12 cellular contexts compared by ENCODE assay signal in the genomic region with DNA sequence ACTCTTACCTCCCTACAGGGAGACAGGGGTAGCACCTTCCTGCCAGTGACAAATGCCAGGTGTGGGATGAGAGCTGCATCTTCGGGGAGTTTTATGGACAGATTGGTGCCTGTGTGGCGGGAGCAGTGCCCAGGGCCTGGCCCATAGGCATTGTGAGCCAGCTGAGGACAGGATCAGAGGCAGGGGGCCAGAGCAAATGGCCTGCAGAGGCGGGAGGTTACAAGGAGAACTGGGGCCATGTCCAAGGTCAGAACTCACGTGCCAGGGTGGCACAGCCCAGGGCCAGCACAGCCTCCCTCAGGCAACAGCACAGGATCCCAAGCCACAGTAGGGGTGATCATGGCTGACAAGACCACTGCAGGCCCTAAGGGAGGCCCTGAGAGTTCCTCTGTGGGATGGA. TPM values are rescaled to one million over a fixed set of nuclear protein-coding genes. Genes with fewer than 3 reads are reported as not detected.
DNase-seq lines count a peak whose midpoint lies in the region; ATAC-seq, FAIRE-seq and TF ChIP-seq lines count a peak whose summit lies in the region.
"Had no signal": no experiment of that assay in that cellular context is flagged by ENCODE, and none has a peak within 500 bp of the region (broad histone marks: within the 10 kb centered on the region; RNA-seq: fewer than 3 reads in every experiment).

No MANE protein-coding gene starts in this region.

- H3K4me1 Mint-ChIP-seq in Caco-2 (ENCODE audit: low read depth, unreplicated experiment) (peaks cover 26% of the 10 kb centered on the region), T-helper 17 cell (peaks cover 29% of the 10 kb centered on the region)

- peaks cover 7% of the 10 kb centered on the region for H3K36me3 ChIP-seq in Caco-2 (ENCODE audit: control insufficient read depth, insufficient read depth, low read length)
- peaks cover 32 to 43% (median 42%) of the 10 kb centered on the region in 3 donors for H3K36me3 ChIP-seq in skeletal muscle tissue (ENCODE audit: control insufficient read depth in 3 of 3, insufficient read depth in 3 of 3, low read length in 3 of 3)

- TF ChIP-seq CTCF in Caco-2 (IDR thresholded peaks at IDR 0.05; ENCODE audit: insufficient read depth in 1 of 2, low read depth in 1 of 2, low read length in 1 of 2, severe bottlenecking in 1 of 2, unreplicated experiment in 1 of 2): no peak

- no peak for FAIRE-seq in GM12891 (lab: Jason Lieb, UNC)
- FAIRE-seq: endometrium had no signal

- peak overlapping the region in 2 of 3 donors; percentile 54 to 57 for H3K9ac ChIP-seq in skeletal muscle tissue (ENCODE audit: low read depth in 1 of 3, low read length in 3 of 3)

- H3K9me3 ChIP-seq in Caco-2: no peaks in the 10 kb centered on the region
- H3K9me3 ChIP-seq in T-helper 17 cell (ENCODE audit: control insufficient read depth, low read length, poor library complexity, severe bottlenecking): no peaks in the 10 kb centered on the region
- no peaks in the 10 kb centered on the region for H3K9me3 ChIP-seq in right cardiac atrium (ENCODE audit: control insufficient read depth, low read length)
- no peaks in the 10 kb centered on the region for H3K9me3 ChIP-seq in skeletal muscle tissue (ENCODE audit: control insufficient read depth in 3 of 3, low read length in 3 of 3)

- BruUV-seq in Caco-2 (replicated peaks; lab: Mats Ljungman, UMichigan): TSS peak; percentile 12

- intact Hi-C loops in Caco-2 (cut with micrococcal nuclease; ENCODE audit: unreplicated experiment) (loop anchor here (1.0 kb wide), 2 partner anchors 8 to 12 kb away; no protein-coding TSS in a partner anchor), right cardiac atrium (cut with DNase I) (no loop called here), head of caudate nucleus (cut with DNase I) (no loop called here)

- WGBS in right cardiac atrium: 78% methylated on average over 4 of the region's 4 CpGs

- H3K9me3 Mint-ChIP-seq in Caco-2 (ENCODE audit: unreplicated experiment): no peaks in the 10 kb centered on the region
- H3K9me3 Mint-ChIP-seq: activated naive CD4-positive, alpha-beta T cell treated with anti-CD3 and anti-CD28 coated beads, Interleukin-2, amount 50 U/mL, for 24 hours had no signal

- DNase-seq in Caco-2 (no peak), T-helper 17 cell (no peak), right cardiac atrium (no peak), GM12891 (ENCODE audit: insufficient read length, low spot score) (no peak), head of caudate nucleus (no peak)
- DNase-seq: activated CD4-positive, CD25-positive, alpha-beta regulatory T cell; NCI-H1930 had no signal

- no peaks in the 10 kb centered on the region for H3K27me3 Mint-ChIP-seq in Caco-2 (ENCODE audit: insufficient read depth, unreplicated experiment)
- H3K27me3 Mint-ChIP-seq in T-helper 17 cell: no peaks in the 10 kb centered on the region
- H3K27me3 Mint-ChIP-seq: activated naive CD4-positive, alpha-beta T cell treated with anti-CD3 and anti-CD28 coated beads, Interleukin-2, amount 50 U/mL, for 24 hours had no signal

- ATAC-seq in T-helper 17 cell (no peak), right cardiac atrium (peak; percentile 4 to 22), GM21576 (IDR thresholded peaks at IDR 0.05; ENCODE audit: unreplicated experiment) (no peak), GM18858 (IDR thresholded peaks at IDR 0.05; ENCODE audit: unreplicated experiment) (no peak)

- H3K4me3 ChIP-seq in Caco-2 (ENCODE audit: low read depth, low read length): no peak overlapping the region
- H3K4me3 ChIP-seq in right cardiac atrium (ENCODE audit: low read length): no peak overlapping the region
- H3K4me3 ChIP-seq in skeletal muscle tissue (ENCODE audit: low read length in 3 of 3): no peak overlapping the region

- H3K27ac ChIP-seq in right cardiac atrium (ENCODE audit: low read length) (peak overlapping the region; percentile 49), skeletal muscle tissue (ENCODE audit: low read depth, low read length) (peak overlapping the region; percentile 83)

- H3K27me3 ChIP-seq in Caco-2 (replicated peaks; ENCODE audit: control insufficient read depth, insufficient read depth, low read length): no peaks in the 10 kb centered on the region
- H3K27me3 ChIP-seq in right cardiac atrium (ENCODE audit: control insufficient read depth, insufficient read depth): no peaks in the 10 kb centered on the region
- no peaks in the 10 kb centered on the region for H3K27me3 ChIP-seq in skeletal muscle tissue (ENCODE audit: control insufficient read depth in 3 of 3, insufficient read depth in 3 of 3, low read length in 3 of 3)

- H3K36me3 Mint-ChIP-seq in Caco-2 (ENCODE audit: insufficient read depth, unreplicated experiment) (peaks cover 85% of the 10 kb centered on the region), T-helper 17 cell (ENCODE audit: low read depth) (peaks cover 5% of the 10 kb centered on the region)

- POLR2A ChIA-PET in Caco-2 (lab: Charles Lee): interaction anchor here (1.9 kb wide), 1 partner anchor 13 kb away, joined by 5 read pairs; no protein-coding TSS in a partner anchor

- CTCF ChIA-PET in Caco-2 (lab: Charles Lee): interaction anchor here (0.9 to 1.1 kb wide), 2 partner anchors 7 to 38 kb away, joined by 3 read pairs; no protein-coding TSS in a partner anchor

- peak overlapping the region; percentile 57 for H3K4me3 Mint-ChIP-seq in Caco-2 (ENCODE audit: unreplicated experiment)
- no peak overlapping the region for H3K4me3 Mint-ChIP-seq in T-helper 17 cell
- H3K4me3 Mint-ChIP-seq: activated naive CD4-positive, alpha-beta T cell treated with anti-CD3 and anti-CD28 coated beads, Interleukin-2, amount 50 U/mL, for 24 hours had no signal

- H3K4me1 ChIP-seq in Caco-2 (peaks cover 31% of the 10 kb centered on the region), right cardiac atrium (ENCODE audit: control insufficient read depth, insufficient read depth, low read length) (peaks cover 4% of the 10 kb centered on the region), skeletal muscle tissue (ENCODE audit: control insufficient read depth in 3 of 3, insufficient read depth in 3 of 3, low read length in 3 of 3) (peaks cover 23 to 36% (median 32%) of the 10 kb centered on the region in 3 donors)

- TF ChIP-seq POLR2A in GM12891 (IDR thresholded peaks at IDR 0.05; ENCODE audit: low read depth, low read length): no peak

- H3K27ac Mint-ChIP-seq in Caco-2 (ENCODE audit: unreplicated experiment): peak overlapping the region; percentile 94
- H3K27ac Mint-ChIP-seq in T-helper 17 cell: peak overlapping the region; percentile 84
- H3K27ac Mint-ChIP-seq: activated naive CD4-positive, alpha-beta T cell treated with anti-CD3 and anti-CD28 coated beads, Interleukin-2, amount 50 U/mL, for 24 hours had no signal

TF ChIP-seq in GM12891, 5 proteins besides CTCF, POLR2A, EP300 and RAD21:
- no peak for TF ChIP-seq POU2F2 (IDR thresholded peaks at IDR 0.05; ENCODE audit: low read depth, low read length)
- TF ChIP-seq PAX5 (IDR thresholded peaks at IDR 0.05; ENCODE audit: insufficient read depth, low read length, severe bottlenecking): no peak
- TF ChIP-seq TAF1 (IDR thresholded peaks at IDR 0.05; ENCODE audit: low read depth, low read length): no peak

RNA-seq across cellular contexts. Expression of a gene that starts 14.7 kb away (rescaled TPM):
- total RNA-seq in Caco-2 (2022) (58.7 and 60.0 TPM in 2 replicates), T-helper 17 cell (10 to 100 TPM; 56.3 to 63.0 TPM), right cardiac atrium (10 to 100 TPM in 1 of 4 donors, 1 to 10 TPM in 3; 6.4 to 10.1 (median 9.2) TPM), skeletal muscle tissue (5.7 TPM)
- polyA plus RNA-seq in right cardiac atrium: 6.0 TPM
- 15.0 TPM for polyA plus RNA-seq in GM12891 (2012; ENCODE audit: low read depth, missing spikeins)

RNA-seq across cellular contexts. Expression of a gene that starts 40.2 kb away (rescaled TPM):
- total RNA-seq in Caco-2 (2022) (142 and 156 TPM in 2 replicates), T-helper 17 cell (10 to 100 TPM; 29.0 to 41.9 TPM), right cardiac atrium (100 to 1,000 TPM in 1 of 4 donors, 10 to 100 TPM in 3; 63.9 to 103 (median 75.2) TPM), skeletal muscle tissue (36.0 TPM)
- polyA plus RNA-seq in right cardiac atrium: 27.1 TPM
- polyA plus RNA-seq in GM12891 (2012; ENCODE audit: low read depth, missing spikeins): 19.8 TPM

Comparison
In these comparisons a context has a peak if more than half of its experiments do, and no peak if none do; other contexts are left out.
1. ATAC-seq: peak in right cardiac atrium (2 of 2); none in T-helper 17 cell (single experiment), GM21576 (single experiment) and GM18858 (single experiment).